Comparison of ENCODE assay signal across 9 cellular contexts in genomic region chr2:238220892-238221521, GRCh38. TPM values are rescaled to one million over a fixed set of nuclear protein-coding genes. Genes with fewer than 3 reads are reported as not detected.
A peak's percentile ranks its signal among the peaks of the same experiment; 100 is the strongest.
DNase-seq lines count a peak whose midpoint lies in the region; ATAC-seq, FAIRE-seq and TF ChIP-seq lines count a peak whose summit lies in the region.
"Had no signal": no experiment of that assay in that cellular context is flagged by ENCODE, and none has a peak within 500 bp of the region (broad histone marks: within the 10 kb centered on the region; RNA-seq: fewer than 3 reads in every experiment).

No MANE protein-coding gene starts in this region.

- no TSS peak for BruUV-seq in HepG2 (replicated peaks; lab: Mats Ljungman, UMichigan)

- WGBS in HepG2 (ENCODE audit: low lambda C conversion rate): 61% methylated on average over 13 of the region's 23 CpGs

- H3K36me3 ChIP-seq in astrocyte (ENCODE audit: insufficient read depth, low read length) (peaks cover 2% of the 10 kb centered on the region), HepG2 (replicated peaks in 1 of 2; ENCODE audit: control insufficient read depth in 1 of 2, insufficient read depth in 2 of 2, low read length in 2 of 2) (no peaks in the 10 kb centered on the region)

- H3K4me2 ChIP-seq in astrocyte (ENCODE audit: low read length) (no peak overlapping the region), HepG2 (ENCODE audit: low read depth, low read length) (peak overlapping the region; percentile 70)

- peaks cover 9% of the 10 kb centered on the region for H3K27me3 Mint-ChIP-seq in astrocyte (ENCODE audit: low read depth, unreplicated experiment)
- H3K27me3 Mint-ChIP-seq in HFFc6 (ENCODE audit: insufficient read depth): peaks cover 26% of the 10 kb centered on the region

- CTCF ChIA-PET in HepG2 (lab: Yijun Ruan, JAX; ENCODE audit: low intra/inter-chr PET ratio, low total read pairs): no interaction called here

- TF ChIP-seq CTCF in AG10803 (conservative IDR thresholded peaks at IDR 0.05; ENCODE audit: low read length) (no peak), GM20000 (IDR thresholded peaks at IDR 0.05; ENCODE audit: extremely low read depth, missing control alignments) (no peak), astrocyte (IDR thresholded peaks at IDR 0.05; ENCODE audit: insufficient read depth, low read depth, low read length) (no peak), HepG2 (CRISPR knock-in tag; IDR thresholded peaks at IDR 0.05) (no peak), HFFc6 (IDR thresholded peaks at IDR 0.05) (no peak)

- H3K9me3 Mint-ChIP-seq in astrocyte (ENCODE audit: unreplicated experiment) (no peaks in the 10 kb centered on the region), HFFc6 (no peaks in the 10 kb centered on the region)

- H3K36me3 Mint-ChIP-seq in astrocyte (ENCODE audit: low read depth, unreplicated experiment) (no peaks in the 10 kb centered on the region), HFFc6 (ENCODE audit: low read depth) (no peaks in the 10 kb centered on the region)

- H3K4me1 ChIP-seq in astrocyte (ENCODE audit: insufficient read depth, low read length) (no peaks in the 10 kb centered on the region), HepG2 (ENCODE audit: insufficient read depth, low read length) (peaks cover 42% of the 10 kb centered on the region)

- no peak overlapping the region for H3K9ac ChIP-seq in astrocyte (ENCODE audit: low read length)
- no peak overlapping the region for H3K9ac ChIP-seq in HepG2 (ENCODE audit: insufficient read depth, low read depth, low read length)

- POLR2A ChIA-PET in HepG2 (lab: Yijun Ruan, JAX): interaction anchor here (0.9 to 2.6 kb wide), 7 partner anchors 13 to 160 kb away, joined by 4 to 20 read pairs (median 5); partner anchors contain the start of genes HES6, ILKAP and SCLY

- peak; percentile 36 for DNase-seq in AG10803 (ENCODE audit: low read depth)
- peak; percentile 68 for DNase-seq in GM20000 (ENCODE audit: low spot score)
- peak; percentile 18 for DNase-seq in astrocyte (ENCODE audit: low read depth)
- peak; percentile 62 for DNase-seq in HepG2 (ENCODE audit: low spot score)
- DNase-seq in stimulated activated CD4-positive, alpha-beta T cell treated with anti-CD3 and anti-CD28 coated beads, Interleukin-12 subunit alpha, Interleukin-12 subunit beta, amount 100 ng/mL, for 4 hours: no peak
- no peak for DNase-seq in HFFc6
- no peak for DNase-seq in ecto neural progenitor cell (ENCODE audit: low spot score)
- DNase-seq: DND-41 had no signal

- intact Hi-C loops in HepG2 (cut with micrococcal nuclease; ENCODE audit: unreplicated experiment): no loop called here

- H3K4me1 Mint-ChIP-seq in astrocyte (ENCODE audit: low read depth, unreplicated experiment) (no peaks in the 10 kb centered on the region), HFFc6 (ENCODE audit: low read depth) (no peaks in the 10 kb centered on the region; the same call in 1 of the 2 replicates)

- H3K4me3 Mint-ChIP-seq in astrocyte (ENCODE audit: unreplicated experiment): no peak overlapping the region
- no peak overlapping the region for H3K4me3 Mint-ChIP-seq in HFFc6

- in situ Hi-C loops in HepG2 (cut with HindIII; ENCODE audit: extremely low pct_ligation_motif_present, low pct_unique_long_range_greater_than_20kb): no loop called here

- H2AFZ ChIP-seq in astrocyte (ENCODE audit: low read depth, low read length) (no peak overlapping the region), HepG2 (ENCODE audit: low read length) (peak overlapping the region; percentile 50)

- FAIRE-seq in astrocyte (lab: Jason Lieb, UNC) (no peak), HepG2 (lab: Jason Lieb, UNC) (no peak)

- H3K27ac ChIP-seq in astrocyte (ENCODE audit: low read depth, low read length): no peak overlapping the region
- H3K27ac ChIP-seq in HepG2 (ENCODE audit: extremely low read length, insufficient read depth, low read length): no peak overlapping the region

- H3K27me3 ChIP-seq in astrocyte (ENCODE audit: insufficient read depth, low read length) (no peaks in the 10 kb centered on the region), HepG2 (ENCODE audit: control insufficient read depth in 1 of 2, insufficient read depth in 2 of 2, low read length in 2 of 2) (peaks cover 8 to 33% of the 10 kb centered on the region in 2 experiments; a peak in 4 of 5 replicates)

- TF ChIP-seq EP300 in HepG2 (IDR thresholded peaks at IDR 0.05; ENCODE audit: low read depth in 2 of 2, low read length in 2 of 2): no peak
- TF ChIP-seq EP300 in HepG2 (CRISPR knock-in tag; IDR thresholded peaks at IDR 0.05; ENCODE audit: borderline replicate concordance): no peak

- no peaks in the 10 kb centered on the region for H3K79me2 ChIP-seq in astrocyte (ENCODE audit: insufficient read depth, low read length)
- no peaks in the 10 kb centered on the region for H3K79me2 ChIP-seq in HepG2 (ENCODE audit: insufficient read depth, low read length)

- no peak for TF ChIP-seq RAD21 in HepG2 (CRISPR knock-in tag; IDR thresholded peaks at IDR 0.05)

- H3K4me3 ChIP-seq in AG10803 (ENCODE audit: low read length): peak overlapping the region; percentile 27
- H3K4me3 ChIP-seq in astrocyte (ENCODE audit: insufficient read depth, low read depth, low read length): no peak overlapping the region
- H3K4me3 ChIP-seq in HepG2 (replicated peaks in 1 of 3; ENCODE audit: insufficient read depth in 1 of 3, low read depth in 2 of 3, low read length in 3 of 3): peak overlapping the region; percentile 31 to 67 (median 44); a peak in 5 of 6 replicates

- TF ChIP-seq POLR2A in HepG2 (IDR thresholded peaks at IDR 0.05; ENCODE audit: insufficient read depth in 1 of 2, low read depth in 2 of 2, low read length in 2 of 2): peak in 1 of 2 experiments; percentile 48; a peak in 2 of 4 replicates

- H4K20me1 ChIP-seq in astrocyte (ENCODE audit: insufficient read depth, low read length) (no peaks in the 10 kb centered on the region), HepG2 (ENCODE audit: insufficient read depth, low read length) (no peaks in the 10 kb centered on the region)

- H3K9me3 ChIP-seq in astrocyte (ENCODE audit: insufficient read depth, low read depth, low read length): no peaks in the 10 kb centered on the region
- no peaks in the 10 kb centered on the region for H3K9me3 ChIP-seq in HepG2 (ENCODE audit: low read length)

- H3K27ac Mint-ChIP-seq in astrocyte (ENCODE audit: unreplicated experiment) (no peak overlapping the region), HFFc6 (no peak overlapping the region)

- ATAC-seq in HepG2: peak; percentile 91
- no peak for ATAC-seq in HG03108 (IDR thresholded peaks at IDR 0.05; ENCODE audit: unreplicated experiment)

RNA-seq across cellular contexts. Expression of gene ILKAP, which starts 17.5 kb away (rescaled TPM):
- total RNA-seq in astrocyte: 32.3 and 35.2 TPM in 2 replicates
- 28.8 and 33.1 TPM in 2 replicates for total RNA-seq in HepG2 (2016; rRNA removed; fragmentation: Illumina TruSeq; extraction: Trizol)
- total RNA-seq in HepG2 (2016; cell fraction: cytosol; rRNA removed; fragmentation: Illumina TruSeq; extraction: Trizol; ENCODE audit: low read depth): 48.9 and 49.3 TPM in 2 replicates
- total RNA-seq in HepG2 (2016; cell fraction: insoluble cytoplasmic fraction; rRNA removed; fragmentation: Illumina TruSeq; extraction: Trizol): 29.4 and 32.7 TPM in 2 replicates
- total RNA-seq in HepG2 (2016; cell fraction: membrane; rRNA removed; fragmentation: Illumina TruSeq; extraction: Trizol): 27.7 and 27.8 TPM in 2 replicates
- 36.5 and 38.3 TPM in 2 replicates for total RNA-seq in HepG2 (2016; cell fraction: nucleus; rRNA removed; fragmentation: Illumina TruSeq; extraction: Trizol)
- polyA plus RNA-seq in HepG2 (2011; rRNA removed): 29.6 and 31.7 TPM in 2 replicates
- 18.8 and 19.7 TPM in 2 replicates for polyA plus RNA-seq in HepG2 (2011; cell fraction: cytosol; rRNA removed)
- 88.3 TPM in 2 replicates for polyA plus RNA-seq in HepG2 (2011; cell fraction: nucleus; rRNA removed)
- 20.7 and 25.1 TPM in 2 replicates for polyA plus RNA-seq in HepG2 (2012)
- 19.8 and 22.9 TPM in 2 replicates for polyA plus RNA-seq in HepG2 (2016; cell fraction: cytosol; fragmentation: Illumina TruSeq; extraction: Trizol; ENCODE audit: low read depth)
- 37.7 and 40.4 TPM in 2 replicates for polyA plus RNA-seq in HepG2 (2016; cell fraction: insoluble cytoplasmic fraction; fragmentation: Illumina TruSeq; extraction: Trizol; ENCODE audit: low read depth)
- polyA plus RNA-seq in HepG2 (2016; cell fraction: membrane; fragmentation: Illumina TruSeq; extraction: Trizol; ENCODE audit: low read depth): 21.8 and 23.4 TPM in 2 replicates
- polyA plus RNA-seq in HepG2 (2016; cell fraction: nucleus; fragmentation: Illumina TruSeq; extraction: Trizol; ENCODE audit: insufficient read depth, low read depth): 90.6 and 92.2 TPM in 2 replicates
- 19.4 and 31.8 TPM in 2 replicates for polyA minus RNA-seq in HepG2 (2011; rRNA and poly(A)+ RNA removed; ENCODE audit: low replicate concordance)
- 6.0 and 7.4 TPM in 2 replicates for polyA minus RNA-seq in HepG2 (2011; cell fraction: cytosol; rRNA and poly(A)+ RNA removed)
- 50.5 and 52.7 TPM in 2 replicates for polyA minus RNA-seq in HepG2 (2011; cell fraction: nucleus; rRNA and poly(A)+ RNA removed)
- total RNA-seq in HFFc6 (2021; fragmentation: NEBNext Ultra II Directional; extraction: Animal tissue kit (Norgen Biotek cat#: 25700)): 10 to 100 TPM; 27.3 to 34.3 (median 28.6) TPM

RNA-seq across cellular contexts. Expression of gene HES6, which starts 18.8 kb away (rescaled TPM):
- total RNA-seq in astrocyte (1.3 and 3.0 TPM in 2 replicates), HepG2 (2016; rRNA removed; fragmentation: Illumina TruSeq; extraction: Trizol) (59.0 and 82.8 TPM in 2 replicates)
- 147 and 163 TPM in 2 replicates for total RNA-seq in HepG2 (2016; cell fraction: cytosol; rRNA removed; fragmentation: Illumina TruSeq; extraction: Trizol; ENCODE audit: low read depth)
- 53.8 and 85.2 TPM in 2 replicates for total RNA-seq in HepG2 (2016; cell fraction: insoluble cytoplasmic fraction; rRNA removed; fragmentation: Illumina TruSeq; extraction: Trizol)
- total RNA-seq in HepG2 (2016; cell fraction: membrane; rRNA removed; fragmentation: Illumina TruSeq; extraction: Trizol): 185 and 209 TPM in 2 replicates
- total RNA-seq in HepG2 (2016; cell fraction: nucleus; rRNA removed; fragmentation: Illumina TruSeq; extraction: Trizol): 38.9 and 45.1 TPM in 2 replicates
- polyA plus RNA-seq in HepG2 (2011; rRNA removed): 19.5 and 25.3 TPM in 2 replicates
- polyA plus RNA-seq in HepG2 (2011; cell fraction: cytosol; rRNA removed): 16.3 and 30.2 TPM in 2 replicates
- polyA plus RNA-seq in HepG2 (2011; cell fraction: nucleus; rRNA removed): 53.7 and 55.3 TPM in 2 replicates
- polyA plus RNA-seq in HepG2 (2012): 15.6 and 22.1 TPM in 2 replicates
- 142 and 160 TPM in 2 replicates for polyA plus RNA-seq in HepG2 (2016; cell fraction: cytosol; fragmentation: Illumina TruSeq; extraction: Trizol; ENCODE audit: low read depth)
- polyA plus RNA-seq in HepG2 (2016; cell fraction: insoluble cytoplasmic fraction; fragmentation: Illumina TruSeq; extraction: Trizol; ENCODE audit: low read depth): 56.0 and 58.7 TPM in 2 replicates
- 144 and 147 TPM in 2 replicates for polyA plus RNA-seq in HepG2 (2016; cell fraction: membrane; fragmentation: Illumina TruSeq; extraction: Trizol; ENCODE audit: low read depth)
- polyA plus RNA-seq in HepG2 (2016; cell fraction: nucleus; fragmentation: Illumina TruSeq; extraction: Trizol; ENCODE audit: insufficient read depth, low read depth): 73.3 and 84.5 TPM in 2 replicates
- 0.30 and 12.1 TPM in 2 replicates for polyA minus RNA-seq in HepG2 (2011; rRNA and poly(A)+ RNA removed; ENCODE audit: low replicate concordance)
- polyA minus RNA-seq in HepG2 (2011; cell fraction: cytosol; rRNA and poly(A)+ RNA removed): 10.4 and 11.7 TPM in 2 replicates
- polyA minus RNA-seq in HepG2 (2011; cell fraction: nucleus; rRNA and poly(A)+ RNA removed): 3.1 and 4.4 TPM in 2 replicates
- total RNA-seq in HFFc6 (2021; fragmentation: NEBNext Ultra II Directional; extraction: Animal tissue kit (Norgen Biotek cat#: 25700)): 1 to 10 TPM in 2 of 6 experiments, under 1 TPM in 4; 0.47 to 1.0 (median 0.82) TPM

Comparison
In these comparisons a context has a peak if more than half of its experiments do, and no peak if none do; other contexts are left out.
1. DNase-seq: peak in AG10803 (single experiment), GM20000 (single experiment), astrocyte (single experiment) and HepG2 (single experiment); none in stimulated activated CD4-positive, alpha-beta T cell treated with anti-CD3 and anti-CD28 coated beads, Interleukin-12 subunit alpha, Interleukin-12 subunit beta, amount 100 ng/mL, for 4 hours (single experiment), HFFc6 (single experiment) and ecto neural progenitor cell (single experiment).